In the genomic region with DNA sequence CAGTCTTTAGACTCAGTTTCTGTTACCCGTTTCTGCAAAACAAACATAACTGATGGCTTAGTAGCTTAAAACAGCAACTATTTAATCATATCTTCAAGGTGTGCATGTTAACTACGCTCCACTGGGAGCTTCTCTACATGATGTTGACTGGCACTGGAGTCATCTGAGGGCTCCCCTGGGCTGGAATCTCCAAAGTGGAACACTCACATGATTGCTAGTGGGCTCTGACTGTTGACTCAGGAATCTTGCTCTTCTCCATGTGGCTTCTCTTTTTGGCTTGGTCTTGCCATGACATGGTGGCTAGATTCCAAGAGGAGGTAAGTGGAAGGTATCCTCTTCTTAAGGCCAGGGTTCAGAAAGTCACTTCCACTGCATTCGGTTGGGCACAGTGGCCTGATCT, we compare ENCODE assay signal across 20 cellular contexts.
A peak's percentile ranks its signal among the peaks of the same experiment; 100 is the strongest.
DNase-seq lines count a peak whose midpoint lies in the region; ATAC-seq, FAIRE-seq and TF ChIP-seq lines count a peak whose summit lies in the region.
"Had no signal": no experiment of that assay in that cellular context is flagged by ENCODE, and none has a peak within 500 bp of the region (broad histone marks: within the 10 kb centered on the region; RNA-seq: fewer than 3 reads in every experiment).

No MANE protein-coding gene starts in this region.

- H3K9ac ChIP-seq in mammary epithelial cell (ENCODE audit: insufficient read depth, low read length) (no peak overlapping the region), astrocyte (ENCODE audit: low read length) (no peak overlapping the region), H9 (ENCODE audit: extremely low read depth, insufficient read length, low read length) (no peak overlapping the region)

- H3K27me3 Mint-ChIP-seq in astrocyte (ENCODE audit: low read depth, unreplicated experiment) (no peaks in the 10 kb centered on the region), H9 (ENCODE audit: low read depth) (no peaks in the 10 kb centered on the region)
- peaks cover 2% of the 10 kb centered on the region for H3K27me3 Mint-ChIP-seq in activated CD8-positive, alpha-beta memory T cell treated with anti-CD3 and anti-CD28 coated beads, Interleukin-2, amount 10 ng/mL, durations not matched to agents 7 days and 5 days

- 68% methylated on average over 3 of the region's 3 CpGs for WGBS in mammary epithelial cell (ENCODE audit: low coverage, missing lambda C conversion rate)
- WGBS in H9 (ENCODE audit: extremely low coverage, insufficient read length, low lambda C conversion rate) = no CpG with 5 or more reads among the region's 3 CpGs

- no peak overlapping the region for H4K8ac ChIP-seq in H9 (replicated peaks; ENCODE audit: insufficient read length, low read depth, low read length)

- H3K9me3 Mint-ChIP-seq in astrocyte (ENCODE audit: unreplicated experiment) (peaks cover 3% of the 10 kb centered on the region), H9 (peaks cover 7 to 23% of the 10 kb centered on the region in 2 experiments; a peak in 4 of 5 replicates)
- H3K9me3 Mint-ChIP-seq in activated CD8-positive, alpha-beta memory T cell treated with anti-CD3 and anti-CD28 coated beads, Interleukin-2, amount 10 ng/mL, durations not matched to agents 7 days and 5 days (ENCODE audit: low read depth) = no peaks in the 10 kb centered on the region

- no peak overlapping the region for H2BK20ac ChIP-seq in H9 (ENCODE audit: low read depth, low read length, poor library complexity, severe bottlenecking)

- H3K4me3 Mint-ChIP-seq in astrocyte (ENCODE audit: unreplicated experiment) = no peak overlapping the region
- no peak overlapping the region for H3K4me3 Mint-ChIP-seq in activated CD8-positive, alpha-beta memory T cell treated with anti-CD3 and anti-CD28 coated beads, Interleukin-2, amount 10 ng/mL, durations not matched to agents 7 days and 5 days
- no peak overlapping the region for H3K4me3 Mint-ChIP-seq in H9
- H3K4me3 Mint-ChIP-seq: GM23338 had no signal

- no peak for FAIRE-seq in astrocyte (lab: Jason Lieb, UNC)

- H2AK5ac ChIP-seq in H9 (ENCODE audit: insufficient read length, low read length) = no peak overlapping the region

- no peak overlapping the region for H2AFZ ChIP-seq in mammary epithelial cell (ENCODE audit: low read depth, low read length)
- no peak overlapping the region for H2AFZ ChIP-seq in astrocyte (ENCODE audit: low read depth, low read length)
- H2AFZ ChIP-seq in H9 (ENCODE audit: low read length) = no peak overlapping the region
- H2AFZ ChIP-seq: GM23338 had no signal

- BruUV-seq in mammary epithelial cell (replicated peaks; lab: Mats Ljungman, UMichigan) = no TSS peak

- H3K79me1 ChIP-seq in H9 (ENCODE audit: insufficient read depth, low read depth, low read length, poor library complexity, severe bottlenecking) = no peaks in the 10 kb centered on the region

- H3K79me2 ChIP-seq in mammary epithelial cell (ENCODE audit: insufficient read depth, low read length) = no peaks in the 10 kb centered on the region
- no peaks in the 10 kb centered on the region for H3K79me2 ChIP-seq in astrocyte (ENCODE audit: insufficient read depth, low read length)
- H3K79me2 ChIP-seq in H9 (ENCODE audit: insufficient read depth, low read length) = no peaks in the 10 kb centered on the region

- intact Hi-C loops in mammary epithelial cell (cut with micrococcal nuclease) = loop anchor here (5.0 kb wide), 1 partner anchor 63 kb away; no protein-coding TSS in a partner anchor
- intact Hi-C loops in breast epithelium (cut with DNase I; ENCODE audit: low total_unique reads) = loop anchor here (5.0 kb wide), 1 partner anchor 127 kb away; no protein-coding TSS in a partner anchor

- dilution Hi-C loops in mammary epithelial cell (cut with HindIII; ENCODE audit: low sequenced_read_pairs) = loop anchor here (25.0 kb wide), 1 partner anchor 148 kb away; no protein-coding TSS in a partner anchor

- no peak overlapping the region for H3T11ph ChIP-seq in H9 (ENCODE audit: low read length)

- no peaks in the 10 kb centered on the region for H3K23me2 ChIP-seq in H9 (ENCODE audit: insufficient read length, low read depth, low read length, poor library complexity, severe bottlenecking)

- no peak overlapping the region for H3K23ac ChIP-seq in H9 (ENCODE audit: insufficient read length, low read depth, low read length)

- H3K4me3 ChIP-seq in mammary epithelial cell (replicated peaks in 1 of 3; ENCODE audit: insufficient read depth in 1 of 3, low read depth in 2 of 3, low read length in 3 of 3) = no peak overlapping the region
- H3K4me3 ChIP-seq in breast epithelium = no peak overlapping the region
- no peak overlapping the region for H3K4me3 ChIP-seq in astrocyte (ENCODE audit: insufficient read depth, low read depth, low read length)
- H3K4me3 ChIP-seq: GM23338 had no signal

- H3K4me1 Mint-ChIP-seq in astrocyte (ENCODE audit: low read depth, unreplicated experiment) (no peaks in the 10 kb centered on the region), H9 (peaks cover 0 to 6% of the 10 kb centered on the region in 2 experiments; a peak in 2 of 4 replicates)
- no peaks in the 10 kb centered on the region for H3K4me1 Mint-ChIP-seq in activated CD8-positive, alpha-beta memory T cell treated with anti-CD3 and anti-CD28 coated beads, Interleukin-2, amount 10 ng/mL, durations not matched to agents 7 days and 5 days
- H3K4me1 Mint-ChIP-seq: GM23338 had no signal

- H3K36me3 ChIP-seq in mammary epithelial cell (ENCODE audit: insufficient read depth, low read length) = no peaks in the 10 kb centered on the region
- H3K36me3 ChIP-seq in breast epithelium = no peaks in the 10 kb centered on the region
- no peaks in the 10 kb centered on the region for H3K36me3 ChIP-seq in astrocyte (ENCODE audit: insufficient read depth, low read length)

- no peak overlapping the region for H3K56ac ChIP-seq in H9 (ENCODE audit: insufficient read length, low read depth, low read length)

- H4K5ac ChIP-seq in H9 (ENCODE audit: insufficient read length, low read depth, low read length) = no peak overlapping the region

- CTCF ChIA-PET in mammary epithelial cell (lab: Charles Lee; ENCODE audit: low non-redundant PET) = no interaction called here
- CTCF ChIA-PET in activated CD8-positive, alpha-beta memory T cell treated with anti-CD3 and anti-CD28 coated beads, Interleukin-2, amount 10 ng/mL, durations not matched to agents 7 days and 5 days (lab: Charles Lee) = no interaction called here

- H2BK15ac ChIP-seq in H9 (ENCODE audit: low read depth, low read length) = no peak overlapping the region

- no peak overlapping the region for H2BK5ac ChIP-seq in H9 (ENCODE audit: insufficient read length, low read length)

- H3K4me1 ChIP-seq in mammary epithelial cell (ENCODE audit: insufficient read depth, low read length) (peaks cover 24% of the 10 kb centered on the region), breast epithelium (no peaks in the 10 kb centered on the region), astrocyte (ENCODE audit: insufficient read depth, low read length) (no peaks in the 10 kb centered on the region), H9 (ENCODE audit: insufficient read depth, low read length) (no peaks in the 10 kb centered on the region)

- H3K9me3 ChIP-seq in mammary epithelial cell (replicated peaks; ENCODE audit: insufficient read depth, low read length) (no peaks in the 10 kb centered on the region), breast epithelium (no peaks in the 10 kb centered on the region), astrocyte (ENCODE audit: insufficient read depth, low read depth, low read length) (no peaks in the 10 kb centered on the region), H9 (ENCODE audit: control insufficient read depth, low read depth, low read length) (no peaks in the 10 kb centered on the region)

- no peaks in the 10 kb centered on the region for H3K36me3 Mint-ChIP-seq in astrocyte (ENCODE audit: low read depth, unreplicated experiment)
- H3K36me3 Mint-ChIP-seq in activated CD8-positive, alpha-beta memory T cell treated with anti-CD3 and anti-CD28 coated beads, Interleukin-2, amount 10 ng/mL, durations not matched to agents 7 days and 5 days = no peaks in the 10 kb centered on the region
- H3K36me3 Mint-ChIP-seq in H9 (ENCODE audit: insufficient read depth in 1 of 3, low read depth in 3 of 3) = peaks cover 3 to 18% (median 6%) of the 10 kb centered on the region in 3 experiments

- TF ChIP-seq POLR2A in breast epithelium (IDR thresholded peaks at IDR 0.05) = no peak

- no peak overlapping the region for H3K4me2 ChIP-seq in mammary epithelial cell (ENCODE audit: insufficient read depth, low read depth, low read length)
- H3K4me2 ChIP-seq in astrocyte (ENCODE audit: low read length) = no peak overlapping the region
- H3K4me2 ChIP-seq in H9 (ENCODE audit: insufficient read depth, insufficient read length, low read length) = no peak overlapping the region
- H3K4me2 ChIP-seq: GM23338 had no signal

- TF ChIP-seq CTCF in mammary epithelial cell (conservative IDR thresholded peaks at IDR 0.05 in 1 of 2, IDR thresholded peaks at IDR 0.05 in 1 of 2; ENCODE audit: extremely low read depth in 1 of 2, insufficient read depth in 1 of 2, low read depth in 1 of 2, low read length in 2 of 2) (no peak), breast epithelium (IDR thresholded peaks at IDR 0.05) (no peak), astrocyte (IDR thresholded peaks at IDR 0.05; ENCODE audit: insufficient read depth, low read depth, low read length) (no peak), H9 (conservative IDR thresholded peaks at IDR 0.05) (no peak)

- in situ Hi-C loops in mammary epithelial cell (cut with MboI; ENCODE audit: low sequenced_read_pairs in 2 of 2) = no loop called here

- H3K27me3 ChIP-seq in mammary epithelial cell (ENCODE audit: insufficient read depth, low read length) = no peaks in the 10 kb centered on the region
- no peaks in the 10 kb centered on the region for H3K27me3 ChIP-seq in breast epithelium
- H3K27me3 ChIP-seq in astrocyte (ENCODE audit: insufficient read depth, low read length) = no peaks in the 10 kb centered on the region
- no peaks in the 10 kb centered on the region for H3K27me3 ChIP-seq in H9 (ENCODE audit: insufficient read depth, low read length)

- no peak for ATAC-seq in activated CD8-positive, alpha-beta memory T cell treated with anti-CD3 and anti-CD28 coated beads, Interleukin-2, amount 10 ng/mL, durations not matched to agents 7 days and 5 days
- no peak for ATAC-seq in GM18870 (IDR thresholded peaks at IDR 0.05; ENCODE audit: unreplicated experiment)
- ATAC-seq: GM23338, Panc1 had no signal

- no peak overlapping the region for H2BK120ac ChIP-seq in H9 (ENCODE audit: low read depth, low read length, poor library complexity, severe bottlenecking)

- H3K18ac ChIP-seq in H9 (ENCODE audit: insufficient read length, low read depth, low read length) = no peak overlapping the region

- no peak overlapping the region for H3K4ac ChIP-seq in H9 (ENCODE audit: low read depth, low read length)

- H4K91ac ChIP-seq in H9 (ENCODE audit: insufficient read length, low read depth, low read length) = no peak overlapping the region

- H2BK12ac ChIP-seq in H9 (ENCODE audit: insufficient read length, low read depth, low read length) = no peak overlapping the region

- H3K27ac Mint-ChIP-seq in astrocyte (ENCODE audit: unreplicated experiment) = no peak overlapping the region
- no peak overlapping the region for H3K27ac Mint-ChIP-seq in activated CD8-positive, alpha-beta memory T cell treated with anti-CD3 and anti-CD28 coated beads, Interleukin-2, amount 10 ng/mL, durations not matched to agents 7 days and 5 days
- no peak overlapping the region for H3K27ac Mint-ChIP-seq in H9
- H3K27ac Mint-ChIP-seq: GM23338 had no signal

- H4K20me1 ChIP-seq in mammary epithelial cell (ENCODE audit: insufficient read depth, low read length) (no peaks in the 10 kb centered on the region), astrocyte (ENCODE audit: insufficient read depth, low read length) (no peaks in the 10 kb centered on the region), H9 (ENCODE audit: control insufficient read depth, insufficient read depth, insufficient read length) (no peaks in the 10 kb centered on the region)

- H3K14ac ChIP-seq in H9 (ENCODE audit: insufficient read depth, low read length) = no peak overlapping the region

- H3K27ac ChIP-seq in mammary epithelial cell (ENCODE audit: insufficient read depth, low read depth, low read length) = no peak overlapping the region
- H3K27ac ChIP-seq in breast epithelium = no peak overlapping the region
- no peak overlapping the region for H3K27ac ChIP-seq in astrocyte (ENCODE audit: low read depth, low read length)
- no peak overlapping the region for H3K27ac ChIP-seq in H9 (ENCODE audit: insufficient read length, low read depth, low read length)
- H3K27ac ChIP-seq: C4-2B had no signal

- DNase-seq in mammary epithelial cell (peak; percentile 64), breast epithelium (ENCODE audit: low spot score in 2 of 2) (no peak), astrocyte (ENCODE audit: low read depth) (peak; percentile 24), glomerular visceral epithelial cell (ENCODE audit: extremely low spot score) (peak; percentile 63), H9 (no peak), HUDEP-2 (lab: John Stamatoyannopoulos, UW; ENCODE audit: unreplicated experiment in 76 of 76) (no peak)
- no peak for DNase-seq in activated CD8-positive, alpha-beta memory T cell treated with anti-CD3 and anti-CD28 coated beads, Interleukin-2, amount 10 ng/mL, durations not matched to agents 7 days and 5 days
- DNase-seq: 8988T, COR-L47, DMS53, GDM1, Karpas-422, NCI-H1105 treated with DMSO at 0.1 percent for 48 hours, NCI-H187, NCI-H446, SHP77 treated with DMSO at 0.1 percent for 48 hours had no signal

Comparison
In these comparisons a context has a peak if more than half of its experiments do, and no peak if none do; other contexts are left out.
1. DNase-seq: peak in mammary epithelial cell (single experiment), astrocyte (single experiment) and glomerular visceral epithelial cell (single experiment); none in breast epithelium (0 of 2), activated CD8-positive, alpha-beta memory T cell treated with anti-CD3 and anti-CD28 coated beads, Interleukin-2, amount 10 ng/mL, durations not matched to agents 7 days and 5 days (single experiment), H9 (single experiment) and HUDEP-2 (0 of 76).